Comparison of ENCODE assay signal across 8 cellular contexts in genomic region chr19:48480476-48481190, GRCh38. TPM values are rescaled to one million over a fixed set of nuclear protein-coding genes. Genes with fewer than 3 reads are reported as not detected.
A peak's percentile ranks its signal among the peaks of the same experiment; 100 is the strongest.
DNase-seq lines count a peak whose midpoint lies in the region; TF ChIP-seq lines count a peak whose summit lies in the region.

No MANE protein-coding gene starts in this region.

- no peaks in the 10 kb centered on the region for H3K79me2 ChIP-seq in OCI-LY7 (ENCODE audit: insufficient read depth, low read depth, low read length)

- H3K27ac ChIP-seq in iPS-20b (ENCODE audit: low read length), result no peak overlapping the region
- H3K27ac ChIP-seq in OCI-LY7 (ENCODE audit: low read depth, low read length, poor library complexity, severe bottlenecking), result no peak overlapping the region

- H3K9me2 ChIP-seq in OCI-LY7 (ENCODE audit: insufficient read depth, low read length), result no peaks in the 10 kb centered on the region

- intact Hi-C loops in OCI-LY7 (cut with micrococcal nuclease; ENCODE audit: unreplicated experiment), result no loop called here

- H3K27me3 ChIP-seq in iPS-20b (ENCODE audit: insufficient read depth, low read length), result no peaks in the 10 kb centered on the region

- in situ Hi-C loops in astrocyte of the cerebellum (cut with HindIII; ENCODE audit: low sequenced_read_pairs), result no loop called here

- no peaks in the 10 kb centered on the region for H3K9me3 ChIP-seq in iPS-20b (ENCODE audit: insufficient read depth, low read depth, low read length)
- no peaks in the 10 kb centered on the region for H3K9me3 ChIP-seq in OCI-LY7 (ENCODE audit: low read length)

- TF ChIP-seq CTCF in AG09309 (IDR thresholded peaks at IDR 0.05; ENCODE audit: control insufficient read depth, insufficient read depth, low read depth, low read length, missing control alignments), result no peak
- no peak for TF ChIP-seq CTCF in astrocyte of the cerebellum (IDR thresholded peaks at IDR 0.05; ENCODE audit: low read depth, low read length, missing control alignments)
- TF ChIP-seq CTCF in OCI-LY7 (conservative IDR thresholded peaks at IDR 0.05; ENCODE audit: low read length), result no peak

- no peak overlapping the region for H3K9ac ChIP-seq in iPS-20b (ENCODE audit: low read depth, low read length)

- POLR2A ChIA-PET in OCI-LY7 (lab: Charles Lee), result no interaction called here

- H3K4me1 ChIP-seq in iPS-20b (ENCODE audit: insufficient read depth, low read length) (no peaks in the 10 kb centered on the region), OCI-LY7 (ENCODE audit: insufficient read depth, low read length, poor library complexity, severe bottlenecking) (no peaks in the 10 kb centered on the region)

- H3K4me2 ChIP-seq in OCI-LY7 (ENCODE audit: low read length), result no peak overlapping the region

- no peak for DNase-seq in AG09309 (ENCODE audit: low read depth)
- DNase-seq in T-helper 1 cell, result peak; percentile 33 to 59 (median 55)
- DNase-seq in astrocyte of the cerebellum (ENCODE audit: low read depth), result no peak
- peak; percentile 64 to 65 for DNase-seq in stimulated activated CD4-positive, alpha-beta T cell treated with anti-CD3 and anti-CD28 coated beads, Interleukin-2, amount 100 ng/mL, for 24 hours
- DNase-seq in DMS79 (lab: John Stamatoyannopoulos, UW), result no peak
- DNase-seq in SW 1271 (lab: John Stamatoyannopoulos, UW), result no peak
- no peak for DNase-seq in OCI-LY7 (ENCODE audit: low spot score)

- no peak overlapping the region for H2AFZ ChIP-seq in OCI-LY7 (ENCODE audit: low read length)

- H4K20me1 ChIP-seq in OCI-LY7 (ENCODE audit: insufficient read depth, low read length), result no peaks in the 10 kb centered on the region

- CTCF ChIA-PET in OCI-LY7 (lab: Charles Lee; ENCODE audit: unreplicated experiment), result no interaction called here

- no TSS peak for BruUV-seq in OCI-LY7 (replicated peaks; lab: Mats Ljungman, UMichigan)

- peak overlapping the region; percentile 41 for H3K4me3 ChIP-seq in AG09309 (ENCODE audit: control insufficient read depth, low read depth, low read length)
- peak overlapping the region; percentile 41 for H3K4me3 ChIP-seq in astrocyte of the cerebellum (ENCODE audit: low read depth, low read length)
- H3K4me3 ChIP-seq in iPS-20b (ENCODE audit: low read length), result peak overlapping the region; percentile 33; the same call in 1 of the 2 replicates
- H3K4me3 ChIP-seq in OCI-LY7 (ENCODE audit: low read depth, low read length, poor library complexity, severe bottlenecking), result no peak overlapping the region

- H3K36me3 ChIP-seq in iPS-20b (ENCODE audit: insufficient read depth, low read depth, low read length) (peaks cover 41% of the 10 kb centered on the region), OCI-LY7 (ENCODE audit: insufficient read depth, low read length) (peaks cover 34% of the 10 kb centered on the region)

RNA-seq across cellular contexts. Expression of gene CYTH2, which starts 11.5 kb away (rescaled TPM):
- 44.0 and 46.6 TPM in 2 replicates for total RNA-seq in OCI-LY7 (2014; rRNA removed; shearing (Covaris generic))
- 53.2 and 74.8 TPM in 2 replicates for total RNA-seq in OCI-LY7 (2022)

RNA-seq across cellular contexts. Expression of gene KCNJ14, which starts 25.3 kb away (rescaled TPM):
- total RNA-seq in OCI-LY7 (2014; rRNA removed; shearing (Covaris generic)), result 0.57 and 0.85 TPM in 2 replicates
- 2.5 and 2.6 TPM in 2 replicates for total RNA-seq in OCI-LY7 (2022)

RNA-seq across cellular contexts. Expression of gene LMTK3, which starts 31.0 kb away (rescaled TPM):
- total RNA-seq in OCI-LY7 (2014; rRNA removed; shearing (Covaris generic)), result 1.3 and 2.3 TPM in 2 replicates
- 9.7 and 11.5 TPM in 2 replicates for total RNA-seq in OCI-LY7 (2022)

RNA-seq across cellular contexts. Expression of gene GRWD1, which starts 34.9 kb away (rescaled TPM):
- 34.4 and 35.8 TPM in 2 replicates for total RNA-seq in OCI-LY7 (2014; rRNA removed; shearing (Covaris generic))
- 26.3 and 32.1 TPM in 2 replicates for total RNA-seq in OCI-LY7 (2022)

Comparison
In these comparisons a context has a peak if more than half of its experiments do, and no peak if none do; other contexts are left out.
1. DNase-seq: peak in T-helper 1 cell (5 of 5) and stimulated activated CD4-positive, alpha-beta T cell treated with anti-CD3 and anti-CD28 coated beads, Interleukin-2, amount 100 ng/mL, for 24 hours (2 of 2); none in AG09309 (single experiment), astrocyte of the cerebellum (single experiment), DMS79 (single experiment), SW 1271 (0 of 2) and OCI-LY7 (single experiment).